Comparison of ENCODE assay signal across 24 cellular contexts in genomic region chr4:23001478-23001877, GRCh38.
"Had no signal": no experiment of that assay in that cellular context is flagged by ENCODE, and none has a peak within 500 bp of the region (broad histone marks: within the 10 kb centered on the region; RNA-seq: fewer than 3 reads in every experiment).

No MANE protein-coding gene starts in this region.

- DNase-seq: activated CD4-positive, alpha-beta memory T cell treated with anti-CD3 and anti-CD28 coated beads, Interleukin-2, amount 10 ng/mL, durations not matched to agents 7 days and 5 days; activated CD4-positive, alpha-beta T cell treated with anti-CD3 and anti-CD28 coated beads for 36 hours; activated CD4-positive, alpha-beta T cell treated with anti-CD3 and anti-CD28 coated beads, Interleukin-2, amount 50 U/mL, for 1 hour; activated CD4-positive, CD25-positive, alpha-beta regulatory T cell; activated gamma-delta T cell; activated naive CD4-positive, alpha-beta T cell treated with anti-CD3 and anti-CD28 coated beads for 36 hours; activated naive CD8-positive, alpha-beta T cell treated with anti-CD3 and anti-CD28 coated beads for 36 hours; activated T-cell treated with anti-CD3 and anti-CD28 coated beads for 4 hours; activated T-cell treated with anti-CD3 and anti-CD28 coated beads, Interleukin-2, amount 50 U/mL, for 48 hours; brain microvascular endothelial cell; MM.1S; NCI-H1105; NCI-H1436; NCI-H1694 treated with DMSO at 0.1 percent for 48 hours; NCI-H2029 treated with DMSO at 0.1 percent for 48 hours; NCI-H510A treated with DMSO at 0.1 percent for 48 hours; PC-9; SIG-M5; SK-N-SH; T-helper 1 cell had no signal

- H3K9ac ChIP-seq: KMS-11, SK-N-SH had no signal

- H3K4me3 ChIP-seq: cardiac muscle cell, PC-9 had no signal

- ATAC-seq: activated CD4-positive, alpha-beta T cell treated with anti-CD3 and anti-CD28 coated beads for 36 hours; activated T-helper 17 cell treated with anti-CD3 and anti-CD28 coated beads, Interleukin-2, amount 50 U/mL, for 72 hours had no signal

- H3K27me3 ChIP-seq: brain microvascular endothelial cell, cardiac muscle cell had no signal

- H3K9me3 ChIP-seq: SK-N-SH had no signal

- H3K36me3 ChIP-seq: brain microvascular endothelial cell, cardiac muscle cell had no signal

- H2AFZ ChIP-seq: PC-9 had no signal

- H3K4me2 ChIP-seq: KMS-11, PC-9, SK-N-SH had no signal

- H3K27ac ChIP-seq: brain microvascular endothelial cell, cardiac muscle cell, KMS-11, PC-9, VCaP had no signal
